14 cellular contexts compared by ENCODE assay signal in genomic region chr4:137664055-137664405, GRCh38.
DNase-seq lines count a peak whose midpoint lies in the region; ATAC-seq and TF ChIP-seq lines count a peak whose summit lies in the region.
"Had no signal": no experiment of that assay in that cellular context is flagged by ENCODE, and none has a peak within 500 bp of the region (broad histone marks: within the 10 kb centered on the region; RNA-seq: fewer than 3 reads in every experiment).

No MANE protein-coding gene starts in this region.

- no peak for TF ChIP-seq CTCF in AG04449 (IDR thresholded peaks at IDR 0.05; ENCODE audit: insufficient read depth, low read length, missing control alignments)

- no peaks in the 10 kb centered on the region for H3K27me3 Mint-ChIP-seq in activated CD4-positive, alpha-beta T cell treated with anti-CD3 and anti-CD28 coated beads, Interleukin-2, amount 10 ng/mL, durations not matched to agents 7 days and 5 days
- H3K27me3 Mint-ChIP-seq in CD4-positive, alpha-beta memory T cell: no peaks in the 10 kb centered on the region

- peaks cover 9% of the 10 kb centered on the region for H3K9me3 ChIP-seq in mesodermal cell (ENCODE audit: control insufficient read depth, low read length)
- H3K9me3 ChIP-seq in CD4-positive, alpha-beta memory T cell (ENCODE audit: control insufficient read depth in 1 of 2, low read length in 2 of 2): no peaks in the 10 kb centered on the region

- no peak overlapping the region for H3K4me3 Mint-ChIP-seq in activated CD4-positive, alpha-beta T cell treated with anti-CD3 and anti-CD28 coated beads, Interleukin-2, amount 10 ng/mL, durations not matched to agents 7 days and 5 days
- no peak overlapping the region for H3K4me3 Mint-ChIP-seq in CD4-positive, alpha-beta memory T cell

- peaks cover 16% of the 10 kb centered on the region for H3K4me1 ChIP-seq in mesodermal cell (ENCODE audit: control insufficient read depth, insufficient read depth, low read length, poor library complexity, severe bottlenecking)
- H3K4me1 ChIP-seq in CD4-positive, alpha-beta memory T cell (ENCODE audit: insufficient read depth, low read length): no peaks in the 10 kb centered on the region

- H3K4me1 Mint-ChIP-seq in activated CD4-positive, alpha-beta T cell treated with anti-CD3 and anti-CD28 coated beads, Interleukin-2, amount 10 ng/mL, durations not matched to agents 7 days and 5 days: no peaks in the 10 kb centered on the region
- no peaks in the 10 kb centered on the region for H3K4me1 Mint-ChIP-seq in CD4-positive, alpha-beta memory T cell

- no peak overlapping the region for H3K27ac Mint-ChIP-seq in activated CD4-positive, alpha-beta T cell treated with anti-CD3 and anti-CD28 coated beads, Interleukin-2, amount 10 ng/mL, durations not matched to agents 7 days and 5 days
- H3K27ac Mint-ChIP-seq in CD4-positive, alpha-beta memory T cell: peak overlapping the region in 1 of 7 donors; percentile 5

- CTCF ChIA-PET in AG04449 (lab: Yijun Ruan, JAX): interaction anchor here (1.4 to 1.7 kb wide), 2 partner anchors 11 to 132 kb away, joined by 5 read pairs; partner anchors contain the start of gene PCDH18
- CTCF ChIA-PET in activated CD4-positive, alpha-beta T cell treated with anti-CD3 and anti-CD28 coated beads, Interleukin-2, amount 10 ng/mL, durations not matched to agents 7 days and 5 days (lab: Charles Lee): no interaction called here
- CTCF ChIA-PET in CD4-positive, alpha-beta memory T cell (lab: Charles Lee; ENCODE audit: partially characterized antibody): interaction anchor here (0.7 kb wide), 1 partner anchor 339 kb away, joined by 3 read pairs; no protein-coding TSS in a partner anchor

- WGBS in mesodermal cell (ENCODE audit: insufficient coverage in 2 of 2), 2 experiments: no CpG with 5 or more reads among the region's 1 CpG

- no peaks in the 10 kb centered on the region for H3K36me3 Mint-ChIP-seq in activated CD4-positive, alpha-beta T cell treated with anti-CD3 and anti-CD28 coated beads, Interleukin-2, amount 10 ng/mL, durations not matched to agents 7 days and 5 days (ENCODE audit: low read depth)
- H3K36me3 Mint-ChIP-seq in CD4-positive, alpha-beta memory T cell: no peaks in the 10 kb centered on the region

- peak overlapping the region; percentile 83 for H3K27ac ChIP-seq in mesodermal cell (ENCODE audit: low read depth, low read length, severe bottlenecking)
- no peak overlapping the region for H3K27ac ChIP-seq in CD4-positive, alpha-beta memory T cell (ENCODE audit: low read depth, low read length)

- peaks cover 2% of the 10 kb centered on the region for H3K9me3 Mint-ChIP-seq in activated CD4-positive, alpha-beta T cell treated with anti-CD3 and anti-CD28 coated beads, Interleukin-2, amount 10 ng/mL, durations not matched to agents 7 days and 5 days
- H3K9me3 Mint-ChIP-seq in CD4-positive, alpha-beta memory T cell: peaks cover 0 to 16% (median 4%) of the 10 kb centered on the region in 8 donors

- no peaks in the 10 kb centered on the region for H3K27me3 ChIP-seq in CD4-positive, alpha-beta memory T cell (ENCODE audit: insufficient read depth, low read length)

- DNase-seq in AG04449 (ENCODE audit: low read depth, low spot score) (peak; percentile 79), HT1080 (ENCODE audit: low read depth) (peak; percentile 25), brain pericyte (ENCODE audit: low read depth, low spot score) (peak; percentile 76)
- DNase-seq in activated CD4-positive, alpha-beta T cell treated with anti-CD3 and anti-CD28 coated beads, Interleukin-2, amount 10 ng/mL, durations not matched to agents 7 days and 5 days: no peak
- no peak for DNase-seq in CD4-positive, alpha-beta memory T cell
- DNase-seq: activated T-cell treated with anti-CD3 and anti-CD28 coated beads, Interleukin-2, amount 50 U/mL, for 1 hour; dermis blood vessel endothelial cell; H7; NCI-H774; small intestine; stimulated activated naive CD4-positive, alpha-beta T cell had no signal

- H3K36me3 ChIP-seq in mesodermal cell (ENCODE audit: control insufficient read depth, insufficient read depth, low read length): no peaks in the 10 kb centered on the region
- no peaks in the 10 kb centered on the region for H3K36me3 ChIP-seq in CD4-positive, alpha-beta memory T cell (ENCODE audit: insufficient read depth, low read length)

- ATAC-seq in GM18858 (IDR thresholded peaks at IDR 0.05; ENCODE audit: unreplicated experiment) (no peak), GM21576 (IDR thresholded peaks at IDR 0.05; ENCODE audit: unreplicated experiment) (no peak)

- H3K4me3 ChIP-seq in AG04449 (ENCODE audit: low read depth, low read length) (no peak overlapping the region), mesodermal cell (ENCODE audit: extremely low read depth, insufficient read depth, low read length, poor library complexity, severe bottlenecking) (no peak overlapping the region)
- H3K4me3 ChIP-seq in CD4-positive, alpha-beta memory T cell (ENCODE audit: low read length in 2 of 2): no peak overlapping the region

- intact Hi-C loops in CD4-positive, alpha-beta memory T cell (cut with micrococcal nuclease): no loop called here

- POLR2A ChIA-PET in AG04449 (lab: Yijun Ruan, JAX): interaction anchor here (0.6 to 1.4 kb wide), 3 partner anchors 42 to 540 kb away, joined by 3 to 6 read pairs (median 3); partner anchors contain the start of gene PCDH18
- POLR2A ChIA-PET in activated CD4-positive, alpha-beta T cell treated with anti-CD3 and anti-CD28 coated beads, Interleukin-2, amount 10 ng/mL, durations not matched to agents 7 days and 5 days (lab: Charles Lee): no interaction called here
- POLR2A ChIA-PET in CD4-positive, alpha-beta memory T cell (lab: Charles Lee; ENCODE audit: partially characterized antibody): no interaction called here

Comparison
In these comparisons a context has a peak if more than half of its experiments do, and no peak if none do; other contexts are left out.
1. DNase-seq: peak in AG04449 (single experiment), HT1080 (single experiment) and brain pericyte (single experiment); none in activated CD4-positive, alpha-beta T cell treated with anti-CD3 and anti-CD28 coated beads, Interleukin-2, amount 10 ng/mL, durations not matched to agents 7 days and 5 days (single experiment) and CD4-positive, alpha-beta memory T cell (0 of 5).